Comparison of ENCODE assay signal across 16 cellular contexts in genomic region chr10:60479305-60480020, GRCh38.
DNase-seq lines count a peak whose midpoint lies in the region; ATAC-seq, FAIRE-seq and TF ChIP-seq lines count a peak whose summit lies in the region.
"Had no signal": no experiment of that assay in that cellular context is flagged by ENCODE, and none has a peak within 500 bp of the region (broad histone marks: within the 10 kb centered on the region; RNA-seq: fewer than 3 reads in every experiment).

No MANE protein-coding gene starts in this region.

- no peak overlapping the region for H3K27ac ChIP-seq in K562 (ENCODE audit: extremely low read depth, low read depth, low read length)
- no peak overlapping the region for H3K27ac ChIP-seq in CD8-positive, alpha-beta memory T cell (ENCODE audit: low read depth, low read length)
- H3K27ac ChIP-seq: right lobe of liver, stomach had no signal

- no peaks in the 10 kb centered on the region for H3K4me1 ChIP-seq in K562 (replicated peaks in 1 of 2; ENCODE audit: control insufficient read depth in 2 of 2, insufficient read depth in 2 of 2, low read length in 2 of 2)
- H3K4me1 ChIP-seq in CD8-positive, alpha-beta memory T cell (ENCODE audit: insufficient read depth, low read length) = no peaks in the 10 kb centered on the region
- H3K4me1 ChIP-seq: right lobe of liver had no signal

- H3K36me3 ChIP-seq in K562 (ENCODE audit: control insufficient read depth, insufficient read depth, low read length) = no peaks in the 10 kb centered on the region
- no peaks in the 10 kb centered on the region for H3K36me3 ChIP-seq in CD8-positive, alpha-beta memory T cell (ENCODE audit: insufficient read depth, low read length)
- H3K36me3 ChIP-seq: right lobe of liver, stomach had no signal

- no peaks in the 10 kb centered on the region for H3K79me2 ChIP-seq in K562 (ENCODE audit: control insufficient read depth, insufficient read depth, low read length)

- H3K27me3 ChIP-seq in K562 (ENCODE audit: control insufficient read depth in 2 of 2, insufficient read depth in 2 of 2, low read length in 2 of 2) = no peaks in the 10 kb centered on the region
- H3K27me3 ChIP-seq in CD8-positive, alpha-beta memory T cell (ENCODE audit: insufficient read depth, low read length, poor library complexity, severe bottlenecking) = no peaks in the 10 kb centered on the region
- H3K27me3 ChIP-seq: right lobe of liver, stomach had no signal

- POLR2A ChIA-PET in K562 (lab: Yijun Ruan, JAX) = no interaction called here
- POLR2A ChIA-PET in CD8-positive, alpha-beta memory T cell (lab: Charles Lee) = interaction anchor here (0.5 kb wide), 1 partner anchor 1331 kb away, joined by 5 read pairs; no protein-coding TSS in a partner anchor

- no peak for TF ChIP-seq EP300 in K562 (IDR thresholded peaks at IDR 0.05; ENCODE audit: low read length)

- H4K20me1 ChIP-seq in K562 (replicated peaks; ENCODE audit: control insufficient read depth, insufficient read depth, low read length) = no peaks in the 10 kb centered on the region

- H3K9ac ChIP-seq in K562 (ENCODE audit: insufficient read depth in 1 of 2, low read depth in 2 of 2, low read length in 2 of 2) = no peak overlapping the region

- no peaks in the 10 kb centered on the region for H3K9me1 ChIP-seq in K562 (ENCODE audit: control insufficient read depth, insufficient read depth, low read length)

- TF ChIP-seq RAD21 in K562 (CRISPR knock-in tag; conservative IDR thresholded peaks at IDR 0.05 in 1 of 2, IDR thresholded peaks at IDR 0.05 in 1 of 2) = no peak

- H3K4me1 Mint-ChIP-seq in memory B cell (peaks cover 8% of the 10 kb centered on the region), nephron progenitor cell (no peaks in the 10 kb centered on the region)
- H3K4me1 Mint-ChIP-seq in CD8-positive, alpha-beta memory T cell = peaks cover 0 to 24% (median 2%) of the 10 kb centered on the region in 3 donors

- intact Hi-C loops in K562 (cut with micrococcal nuclease) = no loop called here

- H3K9me3 Mint-ChIP-seq in memory B cell (no peaks in the 10 kb centered on the region), nephron progenitor cell (no peaks in the 10 kb centered on the region)
- no peaks in the 10 kb centered on the region for H3K9me3 Mint-ChIP-seq in CD8-positive, alpha-beta memory T cell
- H3K9me3 Mint-ChIP-seq: nephron had no signal

- H3K27me3 Mint-ChIP-seq in memory B cell = no peaks in the 10 kb centered on the region
- no peaks in the 10 kb centered on the region for H3K27me3 Mint-ChIP-seq in nephron progenitor cell (ENCODE audit: low read depth, poor library complexity)
- no peaks in the 10 kb centered on the region for H3K27me3 Mint-ChIP-seq in CD8-positive, alpha-beta memory T cell

- H2AFZ ChIP-seq in K562 (ENCODE audit: low read depth, low read length) = no peak overlapping the region

- CTCF ChIA-PET in K562 (lab: Yijun Ruan, JAX; ENCODE audit: low intra/inter-chr PET ratio) = no interaction called here
- CTCF ChIA-PET in CD8-positive, alpha-beta memory T cell (lab: Charles Lee) = no interaction called here

- in situ Hi-C loops in K562 (cut with MboI) = no loop called here

- TF ChIP-seq POLR2A in K562 (conservative IDR thresholded peaks at IDR 0.05) = no peak

- no peak overlapping the region for H3K4me2 ChIP-seq in K562 (ENCODE audit: insufficient read depth, low read length)

- ATAC-seq in GM18861 (IDR thresholded peaks at IDR 0.05; ENCODE audit: unreplicated experiment) (peak; percentile 49), HG03354 (IDR thresholded peaks at IDR 0.05; ENCODE audit: poor library complexity, severe bottlenecking, unreplicated experiment) (peak; percentile 46), K562 (no peak), memory B cell (ENCODE audit: low read depth) (no peak), HG02678 (IDR thresholded peaks at IDR 0.05; ENCODE audit: unreplicated experiment) (no peak), GM18873 (IDR thresholded peaks at IDR 0.05; ENCODE audit: low FRiP score, unreplicated experiment) (no peak)
- ATAC-seq: left lobe of liver, right lobe of liver had no signal

- no TSS peak for BruUV-seq in K562 (replicated peaks; lab: Mats Ljungman, UMichigan)

- H3K4me3 Mint-ChIP-seq in memory B cell (no peak overlapping the region), nephron progenitor cell (no peak overlapping the region)
- H3K4me3 Mint-ChIP-seq in CD8-positive, alpha-beta memory T cell = no peak overlapping the region
- H3K4me3 Mint-ChIP-seq: nephron had no signal

- WGBS in K562 (ENCODE audit: insufficient coverage, low coverage, missing lambda C conversion rate) = 0% methylated on average over 4 of the region's 4 CpGs

- DNase-seq in K562 (ENCODE audit: extremely low read depth in 1 of 4, low spot score in 3 of 4) (no peak), memory B cell (ENCODE audit: low spot score in 2 of 2) (no peak), nephron progenitor cell (no peak)
- DNase-seq in CD8-positive, alpha-beta memory T cell = no peak
- DNase-seq: activated CD4-positive, alpha-beta T cell treated with anti-CD3 and anti-CD28 coated beads, Interleukin-2, amount 50 U/mL, for 4 hours; activated gamma-delta T cell; C1 segment of cervical spinal cord; NCI-H1436; right lobe of liver; stomach had no signal

- no peak overlapping the region for H3K4me3 ChIP-seq in K562
- no peak overlapping the region for H3K4me3 ChIP-seq in CD8-positive, alpha-beta memory T cell (ENCODE audit: low read length)
- H3K4me3 ChIP-seq: right lobe of liver, stomach had no signal

- TF ChIP-seq CTCF in K562 (IDR thresholded peaks at IDR 0.05 in 2 of 3, conservative IDR thresholded peaks at IDR 0.05 in 1 of 3; ENCODE audit: insufficient read depth in 2 of 3, low read depth in 1 of 3, low read length in 3 of 3) (no peak), nephron progenitor cell (IDR thresholded peaks at IDR 0.05) (no peak)

- FAIRE-seq in K562 (lab: Jason Lieb, UNC) = no peak

- H3K27ac Mint-ChIP-seq in memory B cell = peak overlapping the region; percentile 1
- no peak overlapping the region for H3K27ac Mint-ChIP-seq in nephron progenitor cell
- no peak overlapping the region for H3K27ac Mint-ChIP-seq in CD8-positive, alpha-beta memory T cell
- H3K27ac Mint-ChIP-seq: nephron had no signal

- H3K36me3 Mint-ChIP-seq in memory B cell = peaks cover 2% of the 10 kb centered on the region
- no peaks in the 10 kb centered on the region for H3K36me3 Mint-ChIP-seq in nephron progenitor cell (ENCODE audit: low read depth)
- no peaks in the 10 kb centered on the region for H3K36me3 Mint-ChIP-seq in CD8-positive, alpha-beta memory T cell

- no peaks in the 10 kb centered on the region for H3K9me3 ChIP-seq in K562 (replicated peaks; ENCODE audit: control insufficient read depth, insufficient read depth, low read depth, low read length)
- H3K9me3 ChIP-seq in CD8-positive, alpha-beta memory T cell (ENCODE audit: low read length) = no peaks in the 10 kb centered on the region
- H3K9me3 ChIP-seq: right lobe of liver, stomach had no signal

TF ChIP-seq in K562, 482 proteins besides CTCF, POLR2A, EP300 and RAD21:
- no peak for TF ChIP-seq XRCC3 (IDR thresholded peaks at IDR 0.05)
- no peak for TF ChIP-seq ZNF764 (CRISPR knock-in tag; IDR thresholded peaks at IDR 0.05; ENCODE audit: low read depth)
- 0 out of 2 replicates have a peak, but pooled peaks have one; percentile 7 for TF ChIP-seq ZNF316 (IDR thresholded peaks at IDR 0.05)

Comparison
In these comparisons a context has a peak if more than half of its experiments do, and no peak if none do; other contexts are left out.
1. ATAC-seq: peak in GM18861 (single experiment) and HG03354 (single experiment); none in K562 (single experiment), memory B cell (single experiment), HG02678 (single experiment) and GM18873 (single experiment).